In genomic region chr9:38091310-38092199, GRCh38 we compare ENCODE assay signal across 12 cellular contexts. TPM values are rescaled to one million over a fixed set of nuclear protein-coding genes. Genes with fewer than 3 reads are reported as not detected.
A peak's percentile ranks its signal among the peaks of the same experiment; 100 is the strongest.
DNase-seq lines count a peak whose midpoint lies in the region; ATAC-seq, FAIRE-seq and TF ChIP-seq lines count a peak whose summit lies in the region.
"Had no signal": no experiment of that assay in that cellular context is flagged by ENCODE, and none has a peak within 500 bp of the region (broad histone marks: within the 10 kb centered on the region; RNA-seq: fewer than 3 reads in every experiment).

No MANE protein-coding gene starts in this region.

- FAIRE-seq in H1 (lab: Jason Lieb, UNC), result no peak
- FAIRE-seq: kidney had no signal

- no peaks in the 10 kb centered on the region for H4K20me1 ChIP-seq in H1 (replicated peaks in 1 of 2; ENCODE audit: control insufficient read depth in 1 of 2, insufficient read depth in 2 of 2, low read length in 2 of 2)
- H4K20me1 ChIP-seq in smooth muscle cell (ENCODE audit: low read depth), result no peaks in the 10 kb centered on the region

- no peak overlapping the region for H2BK5ac ChIP-seq in H1 (ENCODE audit: low read depth, low read length)

- H2BK120ac ChIP-seq in H1 (replicated peaks; ENCODE audit: low read depth, low read length), result no peak overlapping the region

- no peak overlapping the region for H3K23ac ChIP-seq in H1 (ENCODE audit: insufficient read length)

- H3K27me3 Mint-ChIP-seq in activated CD8-positive, alpha-beta T cell treated with anti-CD3 and anti-CD28 coated beads, Interleukin-2, amount 10 ng/mL, durations not matched to agents 7 days and 5 days (ENCODE audit: low read depth), result peaks cover 4% of the 10 kb centered on the region

- H3K27ac Mint-ChIP-seq in activated CD8-positive, alpha-beta T cell treated with anti-CD3 and anti-CD28 coated beads, Interleukin-2, amount 10 ng/mL, durations not matched to agents 7 days and 5 days, result no peak overlapping the region
- H3K27ac Mint-ChIP-seq: T-helper 2 cell treated with Interferon-gamma antibody and Interleukin-4, amounts not matched to agents 5 μg/mL and 100 μg/mL, for 36 hours had no signal

- no peaks in the 10 kb centered on the region for H3K9me3 ChIP-seq in H1 (ENCODE audit: insufficient read depth in 2 of 2, low read depth in 1 of 2, low read length in 1 of 2)
- no peaks in the 10 kb centered on the region for H3K9me3 ChIP-seq in smooth muscle cell (replicated peaks; ENCODE audit: low read depth)

- no peaks in the 10 kb centered on the region for H3K4me1 Mint-ChIP-seq in activated CD8-positive, alpha-beta T cell treated with anti-CD3 and anti-CD28 coated beads, Interleukin-2, amount 10 ng/mL, durations not matched to agents 7 days and 5 days (ENCODE audit: low read depth)

- CTCF ChIA-PET in H1 (lab: Charles Lee; ENCODE audit: partially characterized antibody), result interaction anchor here (0.7 to 1.5 kb wide), 12 partner anchors 11 to 243 kb away, joined by 3 to 7 read pairs (median 4); no protein-coding TSS in a partner anchor
- CTCF ChIA-PET in activated CD8-positive, alpha-beta T cell treated with anti-CD3 and anti-CD28 coated beads, Interleukin-2, amount 10 ng/mL, durations not matched to agents 7 days and 5 days (lab: Charles Lee), result no interaction called here

- TF ChIP-seq EP300 in H1 (IDR thresholded peaks at IDR 0.05; ENCODE audit: borderline replicate concordance in 1 of 2, low read depth in 2 of 2, low read length in 2 of 2), result no peak

- H2AFZ ChIP-seq in H1 (ENCODE audit: low read length) (no peak overlapping the region), smooth muscle cell (ENCODE audit: low read depth) (no peak overlapping the region)

- TF ChIP-seq CTCF in H1 (IDR thresholded peaks at IDR 0.05; ENCODE audit: control extremely low read depth in 1 of 3, insufficient read depth in 1 of 3, low read depth in 1 of 3, low read length in 3 of 3) (no peak), smooth muscle cell (IDR thresholded peaks at IDR 0.05; ENCODE audit: borderline replicate concordance, insufficient read depth, poor library complexity, severe bottlenecking) (no peak)

- H3K4me3 ChIP-seq in H1 (ENCODE audit: extremely low read depth in 1 of 4, insufficient read depth in 2 of 4, low read depth in 3 of 4, low read length in 4 of 4) (no peak overlapping the region), smooth muscle cell (no peak overlapping the region)

- H3K4me1 ChIP-seq in H1 (replicated peaks in 1 of 4; ENCODE audit: control insufficient read depth in 3 of 4, insufficient read depth in 4 of 4, low read length in 3 of 4), result peaks cover 0 to 6% (median 2%) of the 10 kb centered on the region in 4 experiments; a peak in 6 of 7 replicates
- peaks cover 1% of the 10 kb centered on the region for H3K4me1 ChIP-seq in smooth muscle cell (ENCODE audit: low read depth)

- H3K4me2 ChIP-seq in H1 (ENCODE audit: insufficient read depth in 1 of 2, low read depth in 2 of 2, low read length in 2 of 2) (no peak overlapping the region), smooth muscle cell (no peak overlapping the region)

- POLR2A ChIA-PET in H1 (lab: Charles Lee; ENCODE audit: partially characterized antibody), result no interaction called here
- POLR2A ChIA-PET in activated CD8-positive, alpha-beta T cell treated with anti-CD3 and anti-CD28 coated beads, Interleukin-2, amount 10 ng/mL, durations not matched to agents 7 days and 5 days (lab: Charles Lee), result no interaction called here

- no peaks in the 10 kb centered on the region for H3K79me1 ChIP-seq in H1 (ENCODE audit: low read depth, low read length)

- 0 out of 2 replicates have a peak overlapping the region, but pooled peaks have one; percentile 50 for H2BK15ac ChIP-seq in H1 (ENCODE audit: low read length)

- H3K18ac ChIP-seq in H1 (ENCODE audit: extremely low read depth, low read length), result no peak overlapping the region

- TF ChIP-seq RAD21 in H1 (IDR thresholded peaks at IDR 0.05 in 1 of 2, conservative IDR thresholded peaks at IDR 0.05 in 1 of 2; ENCODE audit: low read depth in 2 of 2, low read length in 2 of 2), result no peak

- no peak overlapping the region for H2AK5ac ChIP-seq in H1 (ENCODE audit: low read depth, low read length)

- no peak for DNase-seq in H1 (ENCODE audit: low read depth in 1 of 2, low spot score in 2 of 2)
- DNase-seq in smooth muscle cell (lab: John Stamatoyannopoulos, UW; ENCODE audit: unreplicated experiment), result no peak
- DNase-seq in NCI-H1417 (lab: John Stamatoyannopoulos, UW), result no peak
- no peak for DNase-seq in erythroblast (lab: John Stamatoyannopoulos, UW)
- no peak for DNase-seq in activated CD8-positive, alpha-beta T cell treated with anti-CD3 and anti-CD28 coated beads, Interleukin-2, amount 10 ng/mL, durations not matched to agents 7 days and 5 days
- DNase-seq: activated naive CD4-positive, alpha-beta T cell; kidney; NCI-H510A treated with DMSO at 0.1 percent for 48 hours had no signal

- H3K27me3 ChIP-seq in H1 (replicated peaks in 1 of 4; ENCODE audit: control insufficient read depth in 3 of 4, extremely low read depth in 1 of 4, insufficient read depth in 3 of 4, low read length in 3 of 4) (no peaks in the 10 kb centered on the region), smooth muscle cell (ENCODE audit: low read depth) (no peaks in the 10 kb centered on the region)

- H3K27ac ChIP-seq in H1 (ENCODE audit: low read depth, low read length), result no peak overlapping the region
- H3K27ac ChIP-seq in smooth muscle cell (ENCODE audit: low read depth), result no peak overlapping the region

- H4K5ac ChIP-seq in H1 (ENCODE audit: insufficient read length, low read depth, low read length), result no peak overlapping the region

- H3F3A ChIP-seq in smooth muscle cell (ENCODE audit: low read depth), result no peaks in the 10 kb centered on the region

- H3K4ac ChIP-seq in H1 (replicated peaks; ENCODE audit: insufficient read length, low read depth, low read length), result no peak overlapping the region

- H3K56ac ChIP-seq in H1 (replicated peaks; ENCODE audit: insufficient read length, low read depth, low read length), result no peak overlapping the region

- ATAC-seq in GM18858 (IDR thresholded peaks at IDR 0.05; ENCODE audit: unreplicated experiment) (peak; percentile 64), GM21515 (IDR thresholded peaks at IDR 0.05; ENCODE audit: unreplicated experiment) (peak; percentile 67), HG03378 (IDR thresholded peaks at IDR 0.05; ENCODE audit: unreplicated experiment) (peak; percentile 48)
- no peak for ATAC-seq in activated CD8-positive, alpha-beta T cell treated with anti-CD3 and anti-CD28 coated beads, Interleukin-2, amount 10 ng/mL, durations not matched to agents 7 days and 5 days

- no peak overlapping the region for H4K8ac ChIP-seq in H1 (ENCODE audit: extremely low read depth, insufficient read depth, low read length)

- no peak overlapping the region for H2BK12ac ChIP-seq in H1 (ENCODE audit: low read depth, low read length)

- H3K9ac ChIP-seq in H1 (replicated peaks in 1 of 4; ENCODE audit: extremely low read depth in 1 of 4, low read depth in 3 of 4, low read length in 3 of 4), result no peak overlapping the region
- no peak overlapping the region for H3K9ac ChIP-seq in smooth muscle cell (ENCODE audit: low read depth)

- no peak overlapping the region for H3K4me3 Mint-ChIP-seq in activated CD8-positive, alpha-beta T cell treated with anti-CD3 and anti-CD28 coated beads, Interleukin-2, amount 10 ng/mL, durations not matched to agents 7 days and 5 days
- H3K4me3 Mint-ChIP-seq: T-helper 2 cell treated with Interferon-gamma antibody and Interleukin-4, amounts not matched to agents 5 μg/mL and 100 μg/mL, for 36 hours had no signal

- H3K14ac ChIP-seq in H1 (ENCODE audit: insufficient read length), result no peak overlapping the region

- no peak overlapping the region for H2BK20ac ChIP-seq in H1 (ENCODE audit: low read length)

- no peaks in the 10 kb centered on the region for H3K79me2 ChIP-seq in H1 (ENCODE audit: control insufficient read depth in 1 of 2, insufficient read depth in 2 of 2, low read length in 2 of 2)
- H3K79me2 ChIP-seq in smooth muscle cell (ENCODE audit: low read depth), result no peaks in the 10 kb centered on the region

- H4K91ac ChIP-seq in H1 (replicated peaks; ENCODE audit: insufficient read length, low read length), result no peak overlapping the region

- TF ChIP-seq POLR2A in H1 (IDR thresholded peaks at IDR 0.05; ENCODE audit: control extremely low read depth in 1 of 2, low read depth in 2 of 2, low read length in 2 of 2) (no peak), erythroblast (IDR thresholded peaks at IDR 0.05; ENCODE audit: low read length) (no peak)

- H3K36me3 Mint-ChIP-seq in activated CD8-positive, alpha-beta T cell treated with anti-CD3 and anti-CD28 coated beads, Interleukin-2, amount 10 ng/mL, durations not matched to agents 7 days and 5 days (ENCODE audit: low read depth), result no peaks in the 10 kb centered on the region

- H3K23me2 ChIP-seq in H1 (ENCODE audit: low read depth, low read length), result no peaks in the 10 kb centered on the region; the same call in 1 of the 2 replicates

- H3K36me3 ChIP-seq in H1 (ENCODE audit: control insufficient read depth in 2 of 4, insufficient read depth in 4 of 4, low read length in 3 of 4) (no peaks in the 10 kb centered on the region), smooth muscle cell (ENCODE audit: low read depth) (no peaks in the 10 kb centered on the region)

- no peaks in the 10 kb centered on the region for H3K9me3 Mint-ChIP-seq in activated CD8-positive, alpha-beta T cell treated with anti-CD3 and anti-CD28 coated beads, Interleukin-2, amount 10 ng/mL, durations not matched to agents 7 days and 5 days (ENCODE audit: insufficient read depth)
- H3K9me3 Mint-ChIP-seq: T-helper 2 cell treated with Interferon-gamma antibody and Interleukin-4, amounts not matched to agents 5 μg/mL and 100 μg/mL, for 36 hours had no signal

- 86% methylated on average over 7 of the region's 7 CpGs; no CpG with 5 or more reads in 1 of the 2 experiments for WGBS in H1 (ENCODE audit: extremely low coverage in 1 of 2, insufficient coverage in 1 of 2, insufficient read length in 1 of 2, insufficient replicate concordance in 2 of 2, low coverage in 1 of 2, low lambda C conversion rate in 2 of 2, missing lambda C conversion rate in 1 of 2), 2 experiments
- 93% methylated on average over 7 of the region's 7 CpGs for WGBS in smooth muscle cell (ENCODE audit: low lambda C conversion rate)

RNA-seq across cellular contexts. Expression of gene SHB, which starts 22.5 kb away (rescaled TPM):
- 12.6 and 13.7 TPM in 2 replicates for total RNA-seq in H1 (2021; fragmentation: NEBNext Ultra II Directional; extraction: Animal tissue kit (Norgen Biotek cat#: 25700))
- polyA plus RNA-seq in H1 (2011; rRNA removed) (4.1 and 7.1 TPM in 2 replicates), smooth muscle cell (32.4 and 35.0 TPM in 2 replicates)
- polyA plus RNA-seq in H1 (2011; cell fraction: cytosol; rRNA removed), result 7.7 TPM
- 8.0 TPM for polyA plus RNA-seq in H1 (2011; cell fraction: nucleus; rRNA removed)
- polyA plus RNA-seq in H1 (2012, experiment 1 of 2), result 5.9 to 8.4 TPM (median 7.6 TPM) in 4 replicates
- 6.2 TPM for polyA plus RNA-seq in H1 (2012, experiment 2 of 2)
- polyA plus RNA-seq in H1 (2013, experiment 1 of 2), result 4.7 TPM
- 5.2 TPM for polyA plus RNA-seq in H1 (2013, experiment 2 of 2)
- polyA minus RNA-seq in H1 (2011; rRNA and poly(A)+ RNA removed), result 3.8 and 6.1 TPM in 2 replicates
- 9.8 TPM for polyA minus RNA-seq in H1 (2011; cell fraction: cytosol; rRNA and poly(A)+ RNA removed)
- polyA minus RNA-seq in H1 (2011; cell fraction: nucleus; rRNA and poly(A)+ RNA removed), result 12.9 TPM
- 14.3 and 16.4 TPM in 2 replicates for total RNA-seq in smooth muscle cell
- under 1 TPM; 0.57 to 0.58 TPM for total RNA-seq in activated CD8-positive, alpha-beta T cell treated with anti-CD3 and anti-CD28 coated beads, Interleukin-2, amount 10 ng/mL, durations not matched to agents 7 days and 5 days
